Comparison of ENCODE assay signal across 9 cellular contexts in genomic region chr11:117833401-117833891, GRCh38. TPM values are rescaled to one million over a fixed set of nuclear protein-coding genes. Genes with fewer than 3 reads are reported as not detected.
DNase-seq lines count a peak whose midpoint lies in the region; ATAC-seq lines count a peak whose summit lies in the region.
"Had no signal": no experiment of that assay in that cellular context is flagged by ENCODE, and none has a peak within 500 bp of the region (broad histone marks: within the 10 kb centered on the region; RNA-seq: fewer than 3 reads in every experiment).

No MANE protein-coding gene starts in this region.

- no peak overlapping the region for H2BK15ac ChIP-seq in mesenchymal stem cell (ENCODE audit: low read depth, poor library complexity, severe bottlenecking)

- no peak overlapping the region for H3K4me3 Mint-ChIP-seq in naive thymus-derived CD8-positive, alpha-beta T cell

- no peak overlapping the region for H3K23ac ChIP-seq in mesenchymal stem cell (ENCODE audit: low read length in 2 of 2)

- no peak overlapping the region for H4K8ac ChIP-seq in mesenchymal stem cell (ENCODE audit: low read length)

- H2BK5ac ChIP-seq in mesenchymal stem cell (ENCODE audit: low read depth, low read length, poor library complexity, severe bottlenecking): no peak overlapping the region

- no peak overlapping the region for H2BK12ac ChIP-seq in mesenchymal stem cell (ENCODE audit: low read length in 2 of 2)

- H2AK5ac ChIP-seq in mesenchymal stem cell (ENCODE audit: low read length, severe bottlenecking): peak overlapping the region; percentile 85

- DNase-seq in COR-L47 (lab: John Stamatoyannopoulos, UW) (peak; percentile 96), LoVo (ENCODE audit: low spot score) (peak; percentile 47), SHP77 treated with DMSO at 0.1 percent for 48 hours (lab: John Stamatoyannopoulos, UW) (peak; percentile 79), mesenchymal stem cell (no peak), NOMO-1 (lab: John Stamatoyannopoulos, UW; ENCODE audit: unreplicated experiment in 2 of 2) (no peak)
- DNase-seq in naive thymus-derived CD8-positive, alpha-beta T cell: no peak
- DNase-seq: stimulated activated CD4-positive, alpha-beta T cell treated with anti-CD3 and anti-CD28 coated beads, Interleukin-2, amount 100 ng/mL, for 48 hours had no signal

- H3K27me3 Mint-ChIP-seq in naive thymus-derived CD8-positive, alpha-beta T cell: no peaks in the 10 kb centered on the region

- H3K36me3 ChIP-seq in mesenchymal stem cell (ENCODE audit: control insufficient read depth in 1 of 2, insufficient read depth in 2 of 2, low read depth in 1 of 2, low read length in 2 of 2): peaks cover 0 to 22% of the 10 kb centered on the region in 2 experiments

- peaks cover 4% of the 10 kb centered on the region for H3K79me1 ChIP-seq in mesenchymal stem cell (replicated peaks; ENCODE audit: low read length, poor library complexity, severe bottlenecking)

- no peak overlapping the region for H3K4me2 ChIP-seq in mesenchymal stem cell (ENCODE audit: low read length, poor library complexity, severe bottlenecking)

- peaks cover 41% of the 10 kb centered on the region for H3K4me1 ChIP-seq in mesenchymal stem cell (ENCODE audit: control insufficient read depth, insufficient read depth, low read depth, low read length)

- ATAC-seq in GM19023 (IDR thresholded peaks at IDR 0.05; ENCODE audit: unreplicated experiment) (no peak), HG03095 (IDR thresholded peaks at IDR 0.05; ENCODE audit: unreplicated experiment) (no peak)
- no peak for ATAC-seq in naive thymus-derived CD8-positive, alpha-beta T cell

- no peak overlapping the region for H3K14ac ChIP-seq in mesenchymal stem cell (ENCODE audit: low read length in 2 of 2)

- 73% methylated on average over 7 of the region's 7 CpGs for WGBS in mesenchymal stem cell

- H4K91ac ChIP-seq in mesenchymal stem cell (ENCODE audit: low read length): peak overlapping the region; percentile 11

- peaks cover 0 to 77% of the 10 kb centered on the region in 2 experiments for H3K27me3 ChIP-seq in mesenchymal stem cell (ENCODE audit: control insufficient read depth in 1 of 2, insufficient read depth in 1 of 2, low read length in 2 of 2)

- no peaks in the 10 kb centered on the region for H3K36me3 Mint-ChIP-seq in naive thymus-derived CD8-positive, alpha-beta T cell

- no peak overlapping the region for H3K4me3 ChIP-seq in mesenchymal stem cell (ENCODE audit: insufficient read depth in 1 of 2, low read depth in 1 of 2, low read length in 2 of 2)

- POLR2A ChIA-PET in naive thymus-derived CD8-positive, alpha-beta T cell (lab: Charles Lee): interaction anchor here (2.5 kb wide), 1 partner anchor 9 kb away, joined by 13 read pairs; the partner anchor contains the start of gene FXYD2

- no peak overlapping the region for H3K9ac ChIP-seq in mesenchymal stem cell (ENCODE audit: low read length)

- no peak overlapping the region for H3K4ac ChIP-seq in mesenchymal stem cell (ENCODE audit: low read depth in 1 of 2, low read length in 2 of 2)

- H2BK120ac ChIP-seq in mesenchymal stem cell (ENCODE audit: low read depth, low read length): no peak overlapping the region

- peaks cover 24 to 49% (median 36%) of the 10 kb centered on the region in 4 donors for H3K4me1 Mint-ChIP-seq in naive thymus-derived CD8-positive, alpha-beta T cell

- no peak overlapping the region for H3K18ac ChIP-seq in mesenchymal stem cell (ENCODE audit: low read depth in 1 of 2, low read length in 2 of 2)

- no peak overlapping the region for H3K27ac ChIP-seq in mesenchymal stem cell (ENCODE audit: low read length, poor library complexity, severe bottlenecking)

- no peaks in the 10 kb centered on the region for H3K9me3 ChIP-seq in mesenchymal stem cell (ENCODE audit: control insufficient read depth, low read length)

- H2AFZ ChIP-seq in mesenchymal stem cell (ENCODE audit: low read depth, low read length): no peak overlapping the region

- no peaks in the 10 kb centered on the region for H3K9me3 Mint-ChIP-seq in naive thymus-derived CD8-positive, alpha-beta T cell

- peak overlapping the region in 5 of 10 donors; percentile 3 to 83 (median 51) for H3K27ac Mint-ChIP-seq in naive thymus-derived CD8-positive, alpha-beta T cell

RNA-seq across cellular contexts. Expression of gene FXYD2, which starts 8.9 kb away (rescaled TPM):
- 1.0 TPM for polyA plus RNA-seq in mesenchymal stem cell (2013, experiment 1 of 2)
- polyA plus RNA-seq in mesenchymal stem cell (2013, experiment 2 of 2): 0.58 TPM
- total RNA-seq in naive thymus-derived CD8-positive, alpha-beta T cell: 10 to 100 TPM; 12.9 to 14.4 TPM
- polyA plus RNA-seq in naive thymus-derived CD8-positive, alpha-beta T cell: 10 to 100 TPM; 11.9 to 61.6 (median 16.9) TPM

RNA-seq across cellular contexts. Expression of gene DSCAML1, which starts 36.4 kb away (rescaled TPM):
- not detected for polyA plus RNA-seq in mesenchymal stem cell (2013, experiment 1 of 2)
- not detected for polyA plus RNA-seq in mesenchymal stem cell (2013, experiment 2 of 2)
- 1 to 10 TPM; 1.3 to 2.1 TPM for total RNA-seq in naive thymus-derived CD8-positive, alpha-beta T cell
- under 1 TPM; 0.12 to 0.15 (median 0.13) TPM for polyA plus RNA-seq in naive thymus-derived CD8-positive, alpha-beta T cell

RNA-seq across cellular contexts. Expression of gene FXYD6, which starts 43.0 kb away (rescaled TPM):
- polyA plus RNA-seq in mesenchymal stem cell (2013, experiment 1 of 2): 52.5 TPM
- 53.1 TPM for polyA plus RNA-seq in mesenchymal stem cell (2013, experiment 2 of 2)
- total RNA-seq in naive thymus-derived CD8-positive, alpha-beta T cell: not detected
- not detected for polyA plus RNA-seq in naive thymus-derived CD8-positive, alpha-beta T cell

Comparison
In these comparisons a context has a peak if more than half of its experiments do, and no peak if none do; other contexts are left out.
1. DNase-seq: peak in COR-L47 (single experiment), LoVo (single experiment) and SHP77 treated with DMSO at 0.1 percent for 48 hours (single experiment); none in mesenchymal stem cell (single experiment), NOMO-1 (0 of 2) and naive thymus-derived CD8-positive, alpha-beta T cell (0 of 10).